In genomic region chr1:94753171-94753972, GRCh38 we compare ENCODE assay signal across 15 cellular contexts.
DNase-seq lines count a peak whose midpoint lies in the region; ATAC-seq and TF ChIP-seq lines count a peak whose summit lies in the region.
"Had no signal": no experiment of that assay in that cellular context is flagged by ENCODE, and none has a peak within 500 bp of the region (broad histone marks: within the 10 kb centered on the region; RNA-seq: fewer than 3 reads in every experiment).

No MANE protein-coding gene starts in this region.

- H3F3A ChIP-seq in PC-9 (ENCODE audit: insufficient read depth, low read depth), result no peaks in the 10 kb centered on the region

- peaks cover 3% of the 10 kb centered on the region; the same call in 1 of the 2 replicates for H3K9me3 ChIP-seq in IMR-90 (ENCODE audit: control insufficient read depth, insufficient read depth, low read length)
- H3K9me3 ChIP-seq in colonic mucosa, result no peaks in the 10 kb centered on the region
- peaks cover 6% of the 10 kb centered on the region for H3K9me3 ChIP-seq in A673 (ENCODE audit: low read depth, low read length, poor library complexity, severe bottlenecking)
- H3K9me3 ChIP-seq in PC-9 (ENCODE audit: insufficient read depth, low read depth), result peaks cover 13% of the 10 kb centered on the region; the same call in 1 of the 2 replicates

- POLR2A ChIA-PET in IMR-90 (lab: Charles Lee; ENCODE audit: unreplicated experiment) (interaction anchor here (0.6 kb wide), 1 partner anchor 1559 kb away, joined by 3 read pairs; no protein-coding TSS in a partner anchor), A673 (lab: Charles Lee; ENCODE audit: low non-redundant PET) (interaction anchor here (0.6 kb wide), 1 partner anchor 780 kb away, joined by 4 read pairs; no protein-coding TSS in a partner anchor), PC-9 (lab: Charles Lee; ENCODE audit: unreplicated experiment) (interaction anchor here (0.6 kb wide), 3 partner anchors 16 to 1942 kb away, joined by 3 to 5 read pairs (median 4); no protein-coding TSS in a partner anchor)

- H3K4me1 ChIP-seq in IMR-90 (ENCODE audit: control insufficient read depth, insufficient read depth, low read length) (peaks cover 27% of the 10 kb centered on the region), colonic mucosa (no peaks in the 10 kb centered on the region), A673 (ENCODE audit: insufficient read depth, low read length, poor library complexity, severe bottlenecking) (peaks cover 11% of the 10 kb centered on the region), PC-9 (replicated peaks; ENCODE audit: insufficient read depth) (peaks cover 7% of the 10 kb centered on the region; the same call in 1 of the 2 replicates)

- H3K27ac Mint-ChIP-seq in immature natural killer cell, result no peak overlapping the region

- H4K91ac ChIP-seq in IMR-90 (ENCODE audit: insufficient read depth, low read depth, low read length), result peak overlapping the region; percentile 74

- H3K4ac ChIP-seq in IMR-90 (ENCODE audit: low read depth, low read length), result peak overlapping the region; percentile 76

- H3K27ac ChIP-seq in IMR-90 (ENCODE audit: insufficient read depth, low read length) (peak overlapping the region; percentile 67), colonic mucosa (peak overlapping the region; percentile 36), A673 (ENCODE audit: low read depth, low read length, poor library complexity, severe bottlenecking) (no peak overlapping the region), PC-9 (no peak overlapping the region)
- H3K27ac ChIP-seq: C4-2B, epithelial cell of prostate, KMS-11 had no signal

- H3K27me3 ChIP-seq in IMR-90 (ENCODE audit: control insufficient read depth, insufficient read depth, low read length) (no peaks in the 10 kb centered on the region), colonic mucosa (no peaks in the 10 kb centered on the region), A673 (replicated peaks; ENCODE audit: insufficient read depth, low read depth, low read length, poor library complexity) (no peaks in the 10 kb centered on the region), PC-9 (ENCODE audit: insufficient read depth, low read depth) (no peaks in the 10 kb centered on the region)

- H2BK5ac ChIP-seq in IMR-90 (ENCODE audit: low read depth, low read length, poor library complexity, severe bottlenecking), result peak overlapping the region; percentile 22

- 0% methylated on average over 1 of the region's 6 CpGs; no CpG with 5 or more reads in 1 of the 2 experiments for WGBS in IMR-90 (ENCODE audit: extremely low coverage in 2 of 2, insufficient read length in 1 of 2), 2 experiments

- ATAC-seq in IMR-90 (ENCODE audit: low read depth) (peak; percentile 35), left colon (peak; percentile 74), sciatic nerve (peak; percentile 30)
- ATAC-seq: stimulated activated naive CD8-positive, alpha-beta T cell treated with anti-CD3 and anti-CD28 coated beads, Interleukin-15, Interleukin-2, amounts not matched to agents 100 U/mL and 50 U/mL, for 24 hours had no signal

- peak overlapping the region; percentile 14 to 80 for H4K8ac ChIP-seq in IMR-90 (ENCODE audit: low read depth in 2 of 2, low read length in 2 of 2)

- H3K4me3 Mint-ChIP-seq in immature natural killer cell, result no peak overlapping the region
- H3K4me3 Mint-ChIP-seq: central memory CD8-positive, alpha-beta T cell had no signal

- H3K9ac ChIP-seq in IMR-90 (ENCODE audit: low read depth, low read length) (peak overlapping the region; percentile 43), colonic mucosa (ENCODE audit: low read depth in 2 of 2, low read length in 2 of 2) (no peak overlapping the region)
- H3K9ac ChIP-seq: KMS-11 had no signal

- TF ChIP-seq CTCF in IMR-90 (conservative IDR thresholded peaks at IDR 0.05; ENCODE audit: low read depth, low read length), result no peak
- no peak for TF ChIP-seq CTCF in colonic mucosa (IDR thresholded peaks at IDR 0.05)
- TF ChIP-seq CTCF in A673 (conservative IDR thresholded peaks at IDR 0.05; ENCODE audit: low read depth, low read length), result no peak
- TF ChIP-seq CTCF in PC-9 (conservative IDR thresholded peaks at IDR 0.05), result no peak

- TF ChIP-seq RAD21 in IMR-90 (IDR thresholded peaks at IDR 0.05; ENCODE audit: low read length), result no peak

- in situ Hi-C loops in IMR-90 (cut with MboI; ENCODE audit: low sequenced_read_pairs), result no loop called here

- peaks cover 18% of the 10 kb centered on the region for H3K9me1 ChIP-seq in IMR-90 (ENCODE audit: insufficient read depth, low read length)

- H3K9me2 ChIP-seq in PC-9 (ENCODE audit: insufficient read depth), result no peaks in the 10 kb centered on the region

- H2AK5ac ChIP-seq in IMR-90 (ENCODE audit: low read depth, low read length), result peak overlapping the region; percentile 95

- no peak overlapping the region for H3K4me3 ChIP-seq in IMR-90 (ENCODE audit: insufficient read depth, low read depth, low read length)
- no peak overlapping the region for H3K4me3 ChIP-seq in colonic mucosa
- H3K4me3 ChIP-seq in A673 (ENCODE audit: low read depth, low read length, poor library complexity, severe bottlenecking), result no peak overlapping the region
- no peak overlapping the region for H3K4me3 ChIP-seq in PC-9

- H3K36me3 Mint-ChIP-seq in immature natural killer cell, result peaks cover 0 to 3% (median 0%) of the 10 kb centered on the region in 3 donors

- H3K14ac ChIP-seq in IMR-90 (replicated peaks; ENCODE audit: low read depth, low read length), result peak overlapping the region; percentile 85

- peak overlapping the region; percentile 76 for H4K5ac ChIP-seq in IMR-90 (ENCODE audit: low read depth, low read length)

- peak overlapping the region; percentile 91; the same call in 2 of the 3 replicates for H2BK15ac ChIP-seq in IMR-90 (ENCODE audit: low read depth, low read length)

- H3K4me1 Mint-ChIP-seq in immature natural killer cell, result no peaks in the 10 kb centered on the region
- H3K4me1 Mint-ChIP-seq: central memory CD8-positive, alpha-beta T cell had no signal

- H3K27me3 Mint-ChIP-seq in immature natural killer cell (ENCODE audit: low read depth in 3 of 3), result peaks cover 1 to 6% (median 1%) of the 10 kb centered on the region in 3 donors

- TF ChIP-seq POLR2A in IMR-90 (IDR thresholded peaks at IDR 0.05; ENCODE audit: low read depth, low read length), result no peak

- H2AK9ac ChIP-seq in IMR-90 (replicated peaks; ENCODE audit: low read depth, low read length, poor library complexity), result no peak overlapping the region

- H2AFZ ChIP-seq in IMR-90 (replicated peaks; ENCODE audit: low read length, poor library complexity) (peak overlapping the region; percentile 3), PC-9 (no peak overlapping the region)

- H2BK120ac ChIP-seq in IMR-90 (ENCODE audit: low read depth, low read length), result peak overlapping the region; percentile 94

- peak overlapping the region; percentile 81 for H3K23ac ChIP-seq in IMR-90 (ENCODE audit: low read depth, low read length)

- CTCF ChIA-PET in IMR-90 (lab: Yijun Ruan, JAX), result no interaction called here
- CTCF ChIA-PET in A673 (lab: Charles Lee), result no interaction called here
- CTCF ChIA-PET in PC-9 (lab: Charles Lee), result no interaction called here

- no peaks in the 10 kb centered on the region; the same call in 1 of the 2 replicates for H3K79me2 ChIP-seq in PC-9 (ENCODE audit: low read depth)

- H3K36me3 ChIP-seq in IMR-90 (ENCODE audit: control insufficient read depth, insufficient read depth, low read length) (no peaks in the 10 kb centered on the region), colonic mucosa (no peaks in the 10 kb centered on the region), A673 (ENCODE audit: insufficient read depth, low read length, poor library complexity, severe bottlenecking) (no peaks in the 10 kb centered on the region), PC-9 (ENCODE audit: low read depth) (no peaks in the 10 kb centered on the region)

- H3K18ac ChIP-seq in IMR-90 (ENCODE audit: low read depth, low read length), result peak overlapping the region; percentile 78

- no peaks in the 10 kb centered on the region for H4K20me1 ChIP-seq in IMR-90 (ENCODE audit: insufficient read depth, low read length)
- H4K20me1 ChIP-seq in PC-9 (ENCODE audit: insufficient read depth), result no peaks in the 10 kb centered on the region

- dilution Hi-C loops in IMR-90 (cut with HindIII; ENCODE audit: low sequenced_read_pairs, unreplicated experiment), result no loop called here

- peak overlapping the region; percentile 78 for H2BK20ac ChIP-seq in IMR-90 (ENCODE audit: low read depth, low read length)

- H3K79me1 ChIP-seq in IMR-90 (ENCODE audit: low read depth in 1 of 2, low read length in 2 of 2), result no peaks in the 10 kb centered on the region

- intact Hi-C loops in IMR-90 (cut with micrococcal nuclease) (no loop called here), colonic mucosa (cut with DNase I) (no loop called here), left colon (cut with DNase I, micrococcal nuclease) (no loop called here), sciatic nerve (cut with DNase I) (no loop called here), A673 (cut with micrococcal nuclease; ENCODE audit: unreplicated experiment) (no loop called here), PC-9 (cut with micrococcal nuclease; ENCODE audit: unreplicated experiment) (no loop called here)

- peak; percentile 21 for DNase-seq in IMR-90
- no peak for DNase-seq in colonic mucosa
- no peak for DNase-seq in left colon
- no peak for DNase-seq in sciatic nerve (ENCODE audit: low spot score)
- DNase-seq in HUDEP-2 (lab: John Stamatoyannopoulos, UW; ENCODE audit: unreplicated experiment in 76 of 76), result no peak
- no peak for DNase-seq in A673 (ENCODE audit: low spot score)
- no peak for DNase-seq in immature natural killer cell
- DNase-seq in PC-9, result no peak
- DNase-seq: activated naive CD4-positive, alpha-beta T cell treated with anti-CD3 and anti-CD28 coated beads, Interleukin-2, amount 50 U/mL, for 16 hours; NCI-H1417 treated with DMSO at 0.1 percent for 48 hours; stimulated activated naive CD8-positive, alpha-beta T cell treated with anti-CD3 and anti-CD28 coated beads, Interleukin-15, Interleukin-2, amounts not matched to agents 100 U/mL and 50 U/mL, for 24 hours had no signal

- H3K56ac ChIP-seq in IMR-90 (ENCODE audit: extremely low read depth, insufficient read depth, low read length), result no peak overlapping the region

- H3K4me2 ChIP-seq in IMR-90 (ENCODE audit: low read depth, low read length), result no peak overlapping the region
- H3K4me2 ChIP-seq in PC-9, result no peak overlapping the region
- H3K4me2 ChIP-seq: KMS-11 had no signal

- BruUV-seq in IMR-90 (replicated peaks; lab: Mats Ljungman, UMichigan), result no TSS peak
- BruUV-seq in A673 (replicated peaks; lab: Mats Ljungman, UMichigan), result no TSS peak
- no TSS peak for BruUV-seq in PC-9 (replicated peaks; lab: Mats Ljungman, UMichigan)

- peaks cover 0 to 2% (median 0%) of the 10 kb centered on the region in 6 donors for H3K9me3 Mint-ChIP-seq in immature natural killer cell

TF ChIP-seq in IMR-90, 13 proteins besides CTCF, POLR2A, EP300 and RAD21 (continues in another document):
- no peak for TF ChIP-seq SMC3 (IDR thresholded peaks at IDR 0.05; ENCODE audit: low read depth, low read length)
- TF ChIP-seq RCOR1 (IDR thresholded peaks at IDR 0.05; ENCODE audit: insufficient replicate concordance, low read length), result no peak
- no peak for TF ChIP-seq CHD1 (IDR thresholded peaks at IDR 0.05; ENCODE audit: low read depth, low read length)

Comparison
In these comparisons a context has a peak if more than half of its experiments do, and no peak if none do; other contexts are left out.
1. H3K27ac ChIP-seq: peak in IMR-90 (single experiment) and colonic mucosa (single experiment); none in A673 (single experiment) and PC-9 (single experiment).
2. Peak in every context shown above with its lines, with median percentiles within 50 percentile points of each other: ATAC-seq.